In genomic region chr7:54987772-54988171, GRCh38 we compare ENCODE assay signal across 1 cellular context.
TF ChIP-seq lines count a peak whose summit lies in the region.

No MANE protein-coding gene starts in this region.

TF ChIP-seq in HepG2, 621 proteins besides CTCF, POLR2A, EP300 and RAD21 (continued from another document):
- TF ChIP-seq ZNF121 (CRISPR knock-in tag; IDR thresholded peaks at IDR 0.05) (no peak), ZBTB10 (CRISPR knock-in tag; IDR thresholded peaks at IDR 0.05; ENCODE audit: borderline replicate concordance) (no peak), ZNF446 (CRISPR knock-in tag; IDR thresholded peaks at IDR 0.05) (no peak), FOXK1 (CRISPR knock-in tag; IDR thresholded peaks at IDR 0.05; ENCODE audit: borderline replicate concordance, low read depth) (peak; percentile 69; the same call in 1 of the 2 replicates), ZNF501 (CRISPR knock-in tag; IDR thresholded peaks at IDR 0.05) (no peak), PHF21A (CRISPR knock-in tag; IDR thresholded peaks at IDR 0.05) (no peak), FOXP1 (IDR thresholded peaks at IDR 0.05) (0 out of 2 replicates have a peak, but pooled peaks have one; percentile 55), FOXP1 (CRISPR knock-in tag; IDR thresholded peaks at IDR 0.05) (peak; percentile 96), ZNF776 (CRISPR knock-in tag; IDR thresholded peaks at IDR 0.05) (no peak), ZNF44 (CRISPR knock-in tag; IDR thresholded peaks at IDR 0.05) (no peak), ZNF460 (CRISPR knock-in tag; IDR thresholded peaks at IDR 0.05; ENCODE audit: borderline replicate concordance) (no peak), POLR2G (IDR thresholded peaks at IDR 0.05; ENCODE audit: low read depth, low read length) (no peak), NBN (conservative IDR thresholded peaks at IDR 0.05) (no peak), UBTF (CRISPR knock-in tag; IDR thresholded peaks at IDR 0.05) (no peak), CCAR2 (optimal IDR thresholded peaks at IDR 0.05; ENCODE audit: low read depth, low read length) (no peak), EED (CRISPR knock-in tag; IDR thresholded peaks at IDR 0.05) (no peak), ZSCAN9 (CRISPR knock-in tag; IDR thresholded peaks at IDR 0.05; ENCODE audit: borderline replicate concordance) (no peak), ZFP82 (CRISPR knock-in tag; IDR thresholded peaks at IDR 0.05; ENCODE audit: borderline replicate concordance) (no peak)
- TF ChIP-seq, protein P1, sequence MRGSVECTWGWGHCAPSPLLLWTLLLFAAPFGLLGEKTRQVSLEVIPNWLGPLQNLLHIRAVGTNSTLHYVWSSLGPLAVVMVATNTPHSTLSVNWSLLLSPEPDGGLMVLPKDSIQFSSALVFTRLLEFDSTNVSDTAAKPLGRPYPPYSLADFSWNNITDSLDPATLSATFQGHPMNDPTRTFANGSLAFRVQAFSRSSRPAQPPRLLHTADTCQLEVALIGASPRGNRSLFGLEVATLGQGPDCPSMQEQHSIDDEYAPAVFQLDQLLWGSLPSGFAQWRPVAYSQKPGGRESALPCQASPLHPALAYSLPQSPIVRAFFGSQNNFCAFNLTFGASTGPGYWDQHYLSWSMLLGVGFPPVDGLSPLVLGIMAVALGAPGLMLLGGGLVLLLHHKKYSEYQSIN (CRISPR knock-in tag; IDR thresholded peaks at IDR 0.05; ENCODE audit: borderline replicate concordance) = no peak
- TF ChIP-seq, protein P2, sequence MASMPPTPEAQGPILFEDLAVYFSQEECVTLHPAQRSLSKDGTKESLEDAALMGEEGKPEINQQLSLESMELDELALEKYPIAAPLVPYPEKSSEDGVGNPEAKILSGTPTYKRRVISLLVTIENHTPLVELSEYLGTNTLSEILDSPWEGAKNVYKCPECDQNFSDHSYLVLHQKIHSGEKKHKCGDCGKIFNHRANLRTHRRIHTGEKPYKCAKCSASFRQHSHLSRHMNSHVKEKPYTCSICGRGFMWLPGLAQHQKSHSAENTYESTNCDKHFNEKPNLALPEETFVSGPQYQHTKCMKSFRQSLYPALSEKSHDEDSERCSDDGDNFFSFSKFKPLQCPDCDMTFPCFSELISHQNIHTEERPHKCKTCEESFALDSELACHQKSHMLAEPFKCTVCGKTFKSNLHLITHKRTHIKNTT (CRISPR knock-in tag; IDR thresholded peaks at IDR 0.05) = no peak
